24 cellular contexts compared by ENCODE assay signal in genomic region chr3:114557791-114558190, GRCh38.
DNase-seq lines count a peak whose midpoint lies in the region; ATAC-seq and TF ChIP-seq lines count a peak whose summit lies in the region.
"Had no signal": no experiment of that assay in that cellular context is flagged by ENCODE, and none has a peak within 500 bp of the region (broad histone marks: within the 10 kb centered on the region; RNA-seq: fewer than 3 reads in every experiment).

No MANE protein-coding gene starts in this region.

- H3K36me3 ChIP-seq in RWPE2 (ENCODE audit: low read depth): no peaks in the 10 kb centered on the region
- H3K36me3 ChIP-seq in esophagus squamous epithelium: no peaks in the 10 kb centered on the region
- H3K36me3 ChIP-seq in adrenal gland (replicated peaks in 1 of 2): no peaks in the 10 kb centered on the region
- no peaks in the 10 kb centered on the region for H3K36me3 ChIP-seq in trophoblast cell (ENCODE audit: control insufficient read depth in 1 of 2, insufficient read depth in 2 of 2, low read length in 2 of 2)
- H3K36me3 ChIP-seq: cardiac muscle cell, left lung, ovary, tibial artery had no signal

- TF ChIP-seq CTCF in RWPE2 (IDR thresholded peaks at IDR 0.05; ENCODE audit: poor library complexity, severe bottlenecking): no peak
- no peak for TF ChIP-seq CTCF in esophagus squamous epithelium (IDR thresholded peaks at IDR 0.05)
- no peak for TF ChIP-seq CTCF in adrenal gland (IDR thresholded peaks at IDR 0.05)

- no peak overlapping the region for H3K9ac ChIP-seq in trophoblast cell (ENCODE audit: low read length)

- H3K4me1 ChIP-seq in RWPE2 (ENCODE audit: insufficient read depth, poor library complexity, severe bottlenecking) (peaks cover 5% of the 10 kb centered on the region), esophagus squamous epithelium (peaks cover 0 to 19% (median 4%) of the 10 kb centered on the region in 3 donors), adrenal gland (replicated peaks in 1 of 2) (peaks cover 6 to 36% of the 10 kb centered on the region in 2 donors), trophoblast cell (ENCODE audit: control insufficient read depth in 1 of 2, insufficient read depth in 2 of 2, low read length in 2 of 2) (no peaks in the 10 kb centered on the region)
- H3K4me1 ChIP-seq: left lung had no signal

- H4K8ac ChIP-seq in trophoblast cell (ENCODE audit: low read depth, low read length): no peak overlapping the region

- TF ChIP-seq POLR2A in esophagus squamous epithelium (IDR thresholded peaks at IDR 0.05) (no peak), adrenal gland (IDR thresholded peaks at IDR 0.05) (no peak)

- H3K4me2 ChIP-seq in trophoblast cell (ENCODE audit: low read length): no peak overlapping the region

- no peak overlapping the region for H3K23ac ChIP-seq in trophoblast cell (ENCODE audit: low read length)

- H2BK120ac ChIP-seq in trophoblast cell (ENCODE audit: insufficient read depth, low read length, poor library complexity): no peak overlapping the region

- H3K9me3 ChIP-seq in RWPE2 (ENCODE audit: severe bottlenecking) (no peaks in the 10 kb centered on the region), esophagus squamous epithelium (no peaks in the 10 kb centered on the region), adrenal gland (replicated peaks in 1 of 3) (no peaks in the 10 kb centered on the region), trophoblast cell (ENCODE audit: insufficient read depth, low read depth, low read length) (no peaks in the 10 kb centered on the region)
- H3K9me3 ChIP-seq: left lung, ovary, tibial artery had no signal

- peak; percentile 12 for DNase-seq in GM03348 (ENCODE audit: low spot score)
- no peak for DNase-seq in RWPE2 (ENCODE audit: low spot score)
- no peak for DNase-seq in esophagus squamous epithelium (lab: John Stamatoyannopoulos, UW)
- peak; percentile 84 for DNase-seq in renal cortical epithelial cell (ENCODE audit: low read depth)
- DNase-seq in ureter (ENCODE audit: low spot score): no peak
- no peak for DNase-seq in adrenal gland
- no peak for DNase-seq in trophoblast cell
- DNase-seq: activated CD4-positive, alpha-beta T cell treated with anti-CD3 and anti-CD28 coated beads for 36 hours; activated gamma-delta T cell treated with Interleukin-2 at 50 U/mL for 16 hours; amniotic stem cell; hippocampal formation; immature natural killer cell; left lung; NCI-H1694 treated with DMSO at 0.1 percent for 48 hours; NCI-H69; ovary; right cardiac atrium; stimulated activated CD4-positive, alpha-beta T cell treated with anti-CD3 and anti-CD28 coated beads, Interleukin-4, amount 100 ng/mL, for 4 hours; T-helper 2 cell; tibial artery had no signal

- no peak overlapping the region for H2BK12ac ChIP-seq in trophoblast cell (ENCODE audit: low read length)

- H2BK5ac ChIP-seq in trophoblast cell (ENCODE audit: low read depth, low read length, poor library complexity): no peak overlapping the region

- no peak overlapping the region for H3K4me3 ChIP-seq in RWPE2 (ENCODE audit: severe bottlenecking)
- no peak overlapping the region for H3K4me3 ChIP-seq in esophagus squamous epithelium
- H3K4me3 ChIP-seq in adrenal gland: no peak overlapping the region
- H3K4me3 ChIP-seq in trophoblast cell (ENCODE audit: low read depth, low read length): no peak overlapping the region
- H3K4me3 ChIP-seq: cardiac muscle cell, left lung, ovary, tibial artery had no signal

- H3K27ac ChIP-seq in RWPE2 (ENCODE audit: poor library complexity, severe bottlenecking): no peak overlapping the region
- H3K27ac ChIP-seq in esophagus squamous epithelium: peak overlapping the region in 3 of 4 donors; percentile 14 to 45 (median 25)
- H3K27ac ChIP-seq in adrenal gland: no peak overlapping the region
- no peak overlapping the region for H3K27ac ChIP-seq in trophoblast cell (ENCODE audit: low read depth, low read length)
- H3K27ac ChIP-seq: cardiac muscle cell, left lung, ovary, RWPE1, tibial artery had no signal

- H3K79me2 ChIP-seq in trophoblast cell (ENCODE audit: control insufficient read depth, insufficient read depth, low read length, poor library complexity): no peaks in the 10 kb centered on the region

- H2AK5ac ChIP-seq in trophoblast cell (ENCODE audit: low read length): no peak overlapping the region

- peak; percentile 46; the same call in 2 of the 3 replicates for ATAC-seq in RWPE2 (ENCODE audit: low read depth)
- no peak for ATAC-seq in HG03457 (IDR thresholded peaks at IDR 0.05; ENCODE audit: unreplicated experiment)
- ATAC-seq: activated CD4-positive, alpha-beta T cell treated with anti-CD3 and anti-CD28 coated beads for 36 hours; left lung; SK-N-SH treated with all-trans-retinoic acid at 6 μM for 48 hours had no signal

- no peak overlapping the region for H4K91ac ChIP-seq in trophoblast cell (ENCODE audit: low read depth, low read length)

- H3K79me1 ChIP-seq in trophoblast cell (ENCODE audit: low read length): no peaks in the 10 kb centered on the region

- intact Hi-C loops in esophagus squamous epithelium (cut with DNase I) (no loop called here), adrenal gland (cut with DNase I) (no loop called here)

- H3K4ac ChIP-seq in trophoblast cell (ENCODE audit: low read depth, low read length): no peak overlapping the region

- H2AFZ ChIP-seq in trophoblast cell (ENCODE audit: insufficient read depth, low read length, poor library complexity): no peak overlapping the region

- no peak overlapping the region for H4K12ac ChIP-seq in trophoblast cell (ENCODE audit: low read depth, low read length)

- no peak overlapping the region for H3K18ac ChIP-seq in trophoblast cell (ENCODE audit: low read length)

- H3K14ac ChIP-seq in trophoblast cell (ENCODE audit: low read length): no peak overlapping the region

- H3K27me3 ChIP-seq in RWPE2 (ENCODE audit: insufficient read depth, poor library complexity, severe bottlenecking) (no peaks in the 10 kb centered on the region), esophagus squamous epithelium (no peaks in the 10 kb centered on the region), adrenal gland (no peaks in the 10 kb centered on the region), trophoblast cell (ENCODE audit: insufficient read depth, low read length) (no peaks in the 10 kb centered on the region)
- H3K27me3 ChIP-seq: cardiac muscle cell, left lung, ovary, tibial artery had no signal

Comparison
In these comparisons a context has a peak if more than half of its experiments do, and no peak if none do; other contexts are left out.
1. DNase-seq: peak in GM03348 (single experiment) and renal cortical epithelial cell (single experiment); none in RWPE2 (single experiment), esophagus squamous epithelium (single experiment), ureter (single experiment), adrenal gland (0 of 7) and trophoblast cell (0 of 2).
2. H3K27ac ChIP-seq: peak in esophagus squamous epithelium (3 of 4); none in RWPE2 (single experiment), adrenal gland (0 of 5) and trophoblast cell (single experiment).